8 cellular contexts compared by ENCODE assay signal in genomic region chr16:89122322-89122831, GRCh38. TPM values are rescaled to one million over a fixed set of nuclear protein-coding genes. Genes with fewer than 3 reads are reported as not detected.
DNase-seq lines count a peak whose midpoint lies in the region; ATAC-seq and TF ChIP-seq lines count a peak whose summit lies in the region.

No MANE protein-coding gene starts in this region.

- ATAC-seq in HG03342 (IDR thresholded peaks at IDR 0.05; ENCODE audit: unreplicated experiment): no peak

- BruUV-seq in MCF 10A (replicated peaks; lab: Mats Ljungman, UMichigan): no TSS peak

- no peak for TF ChIP-seq CTCF in MCF 10A (IDR thresholded peaks at IDR 0.05; ENCODE audit: unreplicated experiment)
- no peak for TF ChIP-seq CTCF in RWPE1 (conservative IDR thresholded peaks at IDR 0.05; ENCODE audit: low read depth)

- DNase-seq in T47D (ENCODE audit: low read depth in 1 of 2, low spot score in 1 of 2) (peak; percentile 93 to 99), MCF 10A (ENCODE audit: unreplicated experiment) (no peak), RWPE1 (ENCODE audit: low spot score) (peak; percentile 53), GOT3 (lab: John Stamatoyannopoulos, UW) (no peak), NCI-H226 (no peak)
- DNase-seq in effector CD4-positive, alpha-beta T cell: peak; percentile 60
- DNase-seq in stimulated activated naive CD4-positive, alpha-beta T cell (lab: John Stamatoyannopoulos, UW): peak; percentile 65 to 88 (median 80)

- no peaks in the 10 kb centered on the region for H3K27me3 Mint-ChIP-seq in MCF 10A (ENCODE audit: insufficient read depth, unreplicated experiment)

- intact Hi-C loops in MCF 10A (cut with micrococcal nuclease): no loop called here

- H3K4me1 Mint-ChIP-seq in MCF 10A (ENCODE audit: insufficient read depth, unreplicated experiment): no peaks in the 10 kb centered on the region

- CTCF ChIA-PET in MCF 10A (lab: Yijun Ruan, JAX): no interaction called here
- CTCF ChIA-PET in RWPE1 (lab: Yijun Ruan, JAX): no interaction called here

- no peak overlapping the region for H3K4me3 Mint-ChIP-seq in MCF 10A (ENCODE audit: unreplicated experiment)

- H3K27ac ChIP-seq in RWPE1: peak overlapping the region; percentile 41

- no peak overlapping the region for H3K27ac Mint-ChIP-seq in MCF 10A (ENCODE audit: low read depth, unreplicated experiment)

- H3K9me3 Mint-ChIP-seq in MCF 10A (ENCODE audit: unreplicated experiment): no peaks in the 10 kb centered on the region

- peaks cover 20% of the 10 kb centered on the region for H3K36me3 Mint-ChIP-seq in MCF 10A (ENCODE audit: insufficient read depth, unreplicated experiment)

- in situ Hi-C loops in T47D (cut with HindIII; ENCODE audit: low pct_unique_long_range_greater_than_20kb, low sequenced_read_pairs): no loop called here

- POLR2A ChIA-PET in MCF 10A (lab: Yijun Ruan, JAX): interaction anchor here (1.2 kb wide), 1 partner anchor 329 kb away, joined by 3 read pairs; no protein-coding TSS in a partner anchor
- POLR2A ChIA-PET in RWPE1 (lab: Yijun Ruan, JAX; ENCODE audit: low non-redundant PET): no interaction called here

RNA-seq across cellular contexts. Expression of gene ACSF3, which starts 28.7 kb away (rescaled TPM):
- 39.2 and 43.7 TPM in 2 replicates for total RNA-seq in MCF 10A (2022)

RNA-seq across cellular contexts. Expression of gene CDH15, which starts 49.2 kb away (rescaled TPM):
- not detected in 2 replicates for total RNA-seq in MCF 10A (2022)

Comparison
In these comparisons a context has a peak if more than half of its experiments do, and no peak if none do; other contexts are left out.
1. DNase-seq: peak in T47D (2 of 2), RWPE1 (single experiment), effector CD4-positive, alpha-beta T cell (single experiment) and stimulated activated naive CD4-positive, alpha-beta T cell (6 of 6); none in MCF 10A (single experiment), GOT3 (single experiment) and NCI-H226 (single experiment).